8 cellular contexts compared by ENCODE assay signal in genomic region chr4:105786748-105787147, GRCh38.
"Had no signal": no experiment of that assay in that cellular context is flagged by ENCODE, and none has a peak within 500 bp of the region (broad histone marks: within the 10 kb centered on the region; RNA-seq: fewer than 3 reads in every experiment).

No MANE protein-coding gene starts in this region.

- ATAC-seq: HepG2 had no signal

- H3K9me3 Mint-ChIP-seq: IgD-negative memory B cell had no signal

- H3K27ac ChIP-seq: HL-60, KMS-11 had no signal

- H3K27me3 Mint-ChIP-seq: IgD-negative memory B cell had no signal

- FAIRE-seq: HepG2, HTR-8/SVneo had no signal

- H3K4me1 Mint-ChIP-seq: IgD-negative memory B cell had no signal

- DNase-seq: IMR-90, KBM-7, KG1 had no signal

- H3K27ac Mint-ChIP-seq: IgD-negative memory B cell had no signal

- H3K4me3 Mint-ChIP-seq: IgD-negative memory B cell had no signal

- H3K9ac ChIP-seq: KMS-11 had no signal

- H3K4me2 ChIP-seq: KMS-11 had no signal
